In genomic region chr1:172146149-172146850, GRCh38 we compare ENCODE assay signal across 14 cellular contexts.
DNase-seq lines count a peak whose midpoint lies in the region; ATAC-seq, FAIRE-seq and TF ChIP-seq lines count a peak whose summit lies in the region.
"Had no signal": no experiment of that assay in that cellular context is flagged by ENCODE, and none has a peak within 500 bp of the region (broad histone marks: within the 10 kb centered on the region; RNA-seq: fewer than 3 reads in every experiment).

No MANE protein-coding gene starts in this region.

- no peak overlapping the region for H3K27ac ChIP-seq in astrocyte (ENCODE audit: low read depth, low read length)
- H3K27ac ChIP-seq in stomach: peak overlapping the region in 4 of 5 donors; percentile 73 to 87 (median 86)

- TF ChIP-seq POLR2A in stomach (IDR thresholded peaks at IDR 0.05): no peak

- H3K4me3 Mint-ChIP-seq in astrocyte (ENCODE audit: unreplicated experiment): no peak overlapping the region
- H3K4me3 Mint-ChIP-seq: CD14-positive monocyte had no signal

- peaks cover 56% of the 10 kb centered on the region for H3K4me1 Mint-ChIP-seq in astrocyte (ENCODE audit: low read depth, unreplicated experiment)
- H3K4me1 Mint-ChIP-seq: CD14-positive monocyte had no signal

- DNase-seq in HT1080 (ENCODE audit: low read depth) (peak; percentile 9), astrocyte (ENCODE audit: low read depth) (peak; percentile 34), kidney tubule cell (ENCODE audit: low spot score) (peak; percentile 15), stomach (no peak), NCI-H1436 treated with DMSO at 0.1 percent for 48 hours (lab: John Stamatoyannopoulos, UW) (no peak), LoVo (ENCODE audit: low spot score) (no peak)
- DNase-seq: activated CD4-positive, alpha-beta T cell treated with anti-CD3 and anti-CD28 coated beads, Interleukin-2, amount 50 U/mL, for 4 hours; cortex of kidney; midbrain; NCI-H1048; NCI-H526 treated with DMSO at 0.1 percent for 48 hours had no signal

- no peak overlapping the region for H2AFZ ChIP-seq in astrocyte (ENCODE audit: low read depth, low read length)

- H3K27me3 ChIP-seq in astrocyte (ENCODE audit: insufficient read depth, low read length) (no peaks in the 10 kb centered on the region), stomach (no peaks in the 10 kb centered on the region)

- H3K36me3 ChIP-seq in astrocyte (ENCODE audit: insufficient read depth, low read length): no peaks in the 10 kb centered on the region
- no peaks in the 10 kb centered on the region for H3K36me3 ChIP-seq in stomach

- H3K27me3 Mint-ChIP-seq in astrocyte (ENCODE audit: low read depth, unreplicated experiment): no peaks in the 10 kb centered on the region

- FAIRE-seq in astrocyte (lab: Jason Lieb, UNC): no peak

- peaks cover 3% of the 10 kb centered on the region for H3K9me3 Mint-ChIP-seq in astrocyte (ENCODE audit: unreplicated experiment)
- H3K9me3 Mint-ChIP-seq: CD14-positive monocyte had no signal

- no peak for TF ChIP-seq EP300 in stomach (IDR thresholded peaks at IDR 0.05)

- no peaks in the 10 kb centered on the region for H4K20me1 ChIP-seq in astrocyte (ENCODE audit: insufficient read depth, low read length)

- H3K79me2 ChIP-seq in astrocyte (ENCODE audit: insufficient read depth, low read length): peaks cover 26% of the 10 kb centered on the region

- H3K4me1 ChIP-seq in astrocyte (ENCODE audit: insufficient read depth, low read length) (peaks cover 22% of the 10 kb centered on the region), stomach (peaks cover 0 to 32% (median 11%) of the 10 kb centered on the region in 4 donors)

- TF ChIP-seq CTCF in astrocyte (IDR thresholded peaks at IDR 0.05; ENCODE audit: insufficient read depth, low read depth, low read length) (no peak), stomach (IDR thresholded peaks at IDR 0.05) (no peak)

- H3K4me2 ChIP-seq in astrocyte (ENCODE audit: low read length): peak overlapping the region; percentile 80

- intact Hi-C loops in stomach (cut with DNase I; ENCODE audit: low total_unique reads): no loop called here

- H3K9me3 ChIP-seq in astrocyte (ENCODE audit: insufficient read depth, low read depth, low read length) (peaks cover 3% of the 10 kb centered on the region), stomach (no peaks in the 10 kb centered on the region)

- H3K4me3 ChIP-seq in astrocyte (ENCODE audit: insufficient read depth, low read depth, low read length): no peak overlapping the region
- no peak overlapping the region for H3K4me3 ChIP-seq in stomach

- H3K36me3 Mint-ChIP-seq in astrocyte (ENCODE audit: low read depth, unreplicated experiment): no peaks in the 10 kb centered on the region
- H3K36me3 Mint-ChIP-seq: CD14-positive monocyte had no signal

- ATAC-seq in HG03571 (IDR thresholded peaks at IDR 0.05; ENCODE audit: unreplicated experiment) (no peak), GM18511 (IDR thresholded peaks at IDR 0.05; ENCODE audit: unreplicated experiment) (no peak)

- no peak overlapping the region for H3K9ac ChIP-seq in astrocyte (ENCODE audit: low read length)

- peak overlapping the region; percentile 34 for H3K27ac Mint-ChIP-seq in astrocyte (ENCODE audit: unreplicated experiment)
- H3K27ac Mint-ChIP-seq: CD14-positive monocyte had no signal

- WGBS in stomach, 5 donors: 90 to 98% (median 97%) methylated on average over 1 of the region's 1 CpG

Comparison
In these comparisons a context has a peak if more than half of its experiments do, and no peak if none do; other contexts are left out.
1. DNase-seq: peak in HT1080 (single experiment), astrocyte (single experiment) and kidney tubule cell (single experiment); none in stomach (single experiment), NCI-H1436 treated with DMSO at 0.1 percent for 48 hours (single experiment) and LoVo (single experiment).